8 cellular contexts compared by ENCODE assay signal in the genomic region with DNA sequence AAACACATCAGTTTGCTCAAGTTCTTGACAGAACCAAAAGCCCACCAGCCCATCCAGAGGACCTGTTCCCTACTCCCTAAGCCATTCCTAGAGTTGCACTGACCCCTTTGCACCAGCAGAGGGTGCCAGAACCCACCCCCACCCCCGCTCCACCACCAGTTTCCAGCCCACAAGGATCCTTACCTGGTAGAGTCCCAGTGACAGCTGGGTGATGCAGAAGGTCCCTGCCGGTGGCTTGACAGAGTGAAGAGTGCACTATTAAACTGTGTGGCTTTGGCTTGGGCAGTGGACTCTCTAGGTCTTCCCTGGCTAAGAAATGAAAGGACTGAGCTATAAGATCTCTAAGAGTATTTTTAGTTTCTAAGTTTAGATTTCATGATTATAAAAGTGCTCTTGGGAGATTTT.
DNase-seq lines count a peak whose midpoint lies in the region; ATAC-seq and TF ChIP-seq lines count a peak whose summit lies in the region.

No MANE protein-coding gene starts in this region.

- peaks cover 4% of the 10 kb centered on the region for H3K4me1 Mint-ChIP-seq in WTC11

- H3K36me3 Mint-ChIP-seq in WTC11, result no peaks in the 10 kb centered on the region

- H4K20me1 ChIP-seq in mammary epithelial cell (ENCODE audit: insufficient read depth, low read length), result no peaks in the 10 kb centered on the region

- no peaks in the 10 kb centered on the region for H3K79me2 ChIP-seq in mammary epithelial cell (ENCODE audit: insufficient read depth, low read length)

- ATAC-seq in GM18498 (IDR thresholded peaks at IDR 0.05; ENCODE audit: unreplicated experiment), result peak; percentile 33
- peak; percentile 94 for ATAC-seq in WTC11
- peak; percentile 75 for ATAC-seq in left colon
- ATAC-seq in HG02973 (IDR thresholded peaks at IDR 0.05; ENCODE audit: unreplicated experiment), result no peak

- H2AFZ ChIP-seq in mammary epithelial cell (ENCODE audit: low read depth, low read length), result no peak overlapping the region

- DNase-seq in NCI-H2107 treated with DMSO at 0.1 percent for 48 hours (lab: John Stamatoyannopoulos, UW; ENCODE audit: unreplicated experiment) (peak; percentile 54), WTC11 (ENCODE audit: low spot score) (peak; percentile 77), mammary epithelial cell (peak; percentile 32), left colon (peak; percentile 24 to 41)
- DNase-seq in stimulated activated CD4-positive, alpha-beta T cell treated with anti-CD3 and anti-CD28 coated beads, Interleukin-4, amount 100 ng/mL, for 4 hours, result peak; percentile 48 to 50

- H3K27me3 Mint-ChIP-seq in WTC11 (ENCODE audit: low read depth), result no peaks in the 10 kb centered on the region

- TF ChIP-seq CTCF in 22Rv1 (IDR thresholded peaks at IDR 0.05) (peak; percentile 97), WTC11 (IDR thresholded peaks at IDR 0.05) (peak; percentile 93), mammary epithelial cell (conservative IDR thresholded peaks at IDR 0.05 in 1 of 2, IDR thresholded peaks at IDR 0.05 in 1 of 2; ENCODE audit: extremely low read depth in 1 of 2, insufficient read depth in 1 of 2, low read depth in 1 of 2, low read length in 2 of 2) (peak; percentile 87 to 98)

- H3K4me2 ChIP-seq in mammary epithelial cell (ENCODE audit: insufficient read depth, low read depth, low read length), result no peak overlapping the region

- peaks cover 9% of the 10 kb centered on the region for H3K4me1 ChIP-seq in mammary epithelial cell (ENCODE audit: insufficient read depth, low read length)

- H3K9ac ChIP-seq in mammary epithelial cell (ENCODE audit: insufficient read depth, low read length), result no peak overlapping the region

- H3K27ac Mint-ChIP-seq in WTC11, result no peak overlapping the region

- H3K27me3 ChIP-seq in mammary epithelial cell (ENCODE audit: insufficient read depth, low read length), result no peaks in the 10 kb centered on the region

- H3K36me3 ChIP-seq in mammary epithelial cell (ENCODE audit: insufficient read depth, low read length), result no peaks in the 10 kb centered on the region

- 0% methylated on average over 2 of the region's 2 CpGs for WGBS in mammary epithelial cell (ENCODE audit: low coverage, missing lambda C conversion rate)

- H3K27ac ChIP-seq in 22Rv1 (no peak overlapping the region), mammary epithelial cell (ENCODE audit: insufficient read depth, low read depth, low read length) (no peak overlapping the region)

- intact Hi-C loops in mammary epithelial cell (cut with micrococcal nuclease) (loop anchor here (1.0 to 5.0 kb wide), 6 partner anchors 44 to 418 kb away; partner anchors contain the start of genes RAD51C and TEX14), left colon (cut with DNase I, micrococcal nuclease) (loop anchor here in 1 of 2 donors (10.0 kb wide), 1 partner anchor 417 kb away; no protein-coding TSS in a partner anchor)

- dilution Hi-C loops in mammary epithelial cell (cut with HindIII; ENCODE audit: low sequenced_read_pairs), result no loop called here

- no TSS peak for BruUV-seq in mammary epithelial cell (replicated peaks; lab: Mats Ljungman, UMichigan)

- POLR2A ChIA-PET in WTC11 (lab: Charles Lee), result interaction anchor here (1.5 kb wide), 1 partner anchor 44 kb away, joined by 7 read pairs; no protein-coding TSS in a partner anchor

- H3K4me3 Mint-ChIP-seq in WTC11, result no peak overlapping the region

- in situ Hi-C loops in mammary epithelial cell (cut with MboI; ENCODE audit: low sequenced_read_pairs in 2 of 2), result no loop called here

- no peak overlapping the region for H3K4me3 ChIP-seq in mammary epithelial cell (replicated peaks in 1 of 3; ENCODE audit: insufficient read depth in 1 of 3, low read depth in 2 of 3, low read length in 3 of 3)

- no peaks in the 10 kb centered on the region for H3K9me3 ChIP-seq in mammary epithelial cell (replicated peaks; ENCODE audit: insufficient read depth, low read length)

- no peaks in the 10 kb centered on the region for H3K9me3 Mint-ChIP-seq in WTC11

- CTCF ChIA-PET in WTC11 (lab: Charles Lee) (interaction anchor here (0.6 to 2.6 kb wide), 25 partner anchors 9 to 1169 kb away, joined by 3 to 12 read pairs (median 4); partner anchors contain the start of genes DHX40 and MTMR4), mammary epithelial cell (lab: Charles Lee; ENCODE audit: low non-redundant PET) (interaction anchor here (0.6 kb wide), 2 partner anchors 71 to 86 kb away, joined by 8 to 25 read pairs; no protein-coding TSS in a partner anchor)

TF ChIP-seq in WTC11, 78 proteins besides CTCF, POLR2A, EP300 and RAD21:
- TF ChIP-seq ERG (CRISPR knock-in tag; IDR thresholded peaks at IDR 0.05) (no peak), FOXP1 (CRISPR knock-in tag; IDR thresholded peaks at IDR 0.05; ENCODE audit: borderline replicate concordance) (no peak), FOXK1 (CRISPR knock-in tag; IDR thresholded peaks at IDR 0.05) (no peak), CREB1 (CRISPR knock-in tag; IDR thresholded peaks at IDR 0.05) (no peak), ZBTB21 (CRISPR knock-in tag; IDR thresholded peaks at IDR 0.05; ENCODE audit: borderline replicate concordance) (no peak), MXD4 (CRISPR knock-in tag; IDR thresholded peaks at IDR 0.05; ENCODE audit: borderline replicate concordance) (no peak), ZNF138 (CRISPR knock-in tag; conservative IDR thresholded peaks at IDR 0.05) (no peak), E2F1 (CRISPR knock-in tag; IDR thresholded peaks at IDR 0.05) (no peak), ARID4B (CRISPR knock-in tag; IDR thresholded peaks at IDR 0.05; ENCODE audit: borderline replicate concordance) (no peak)
- TF ChIP-seq, protein P1, sequence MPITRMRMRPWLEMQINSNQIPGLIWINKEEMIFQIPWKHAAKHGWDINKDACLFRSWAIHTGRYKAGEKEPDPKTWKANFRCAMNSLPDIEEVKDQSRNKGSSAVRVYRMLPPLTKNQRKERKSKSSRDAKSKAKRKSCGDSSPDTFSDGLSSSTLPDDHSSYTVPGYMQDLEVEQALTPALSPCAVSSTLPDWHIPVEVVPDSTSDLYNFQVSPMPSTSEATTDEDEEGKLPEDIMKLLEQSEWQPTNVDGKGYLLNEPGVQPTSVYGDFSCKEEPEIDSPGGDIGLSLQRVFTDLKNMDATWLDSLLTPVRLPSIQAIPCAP (CRISPR knock-in tag; IDR thresholded peaks at IDR 0.05), result no peak
